ENCODE assay signal across 10 cellular contexts in the genomic region with DNA sequence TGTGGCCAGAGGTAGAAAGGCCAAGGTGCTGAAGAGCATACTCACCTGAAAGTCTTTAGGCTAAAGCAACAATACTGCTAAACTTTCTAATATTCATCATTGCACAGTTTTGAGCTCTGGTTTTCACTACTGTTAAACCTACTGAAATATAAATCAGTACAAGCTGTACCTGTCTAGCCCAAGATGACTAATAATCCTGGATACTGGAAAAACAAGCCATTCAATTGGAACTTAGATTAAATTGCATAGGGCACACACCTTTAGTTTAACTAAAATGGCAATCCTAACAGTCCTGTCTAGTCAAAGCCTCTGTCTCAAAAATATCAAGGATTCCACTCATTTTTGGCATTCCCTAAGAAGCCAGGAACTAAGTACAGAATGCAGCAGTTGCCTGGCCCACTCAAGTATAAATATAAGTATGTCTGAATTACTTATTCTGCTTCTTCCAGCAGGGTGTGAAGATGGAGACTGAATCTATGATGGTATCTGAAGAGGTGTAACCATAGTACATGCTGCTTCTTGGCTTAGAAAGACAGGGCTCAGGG. TPM values are rescaled to one million over a fixed set of nuclear protein-coding genes. Genes with fewer than 3 reads are reported as not detected.
DNase-seq lines count a peak whose midpoint lies in the region; ATAC-seq and TF ChIP-seq lines count a peak whose summit lies in the region.
"Had no signal": no experiment of that assay in that cellular context is flagged by ENCODE, and none has a peak within 500 bp of the region (broad histone marks: within the 10 kb centered on the region; RNA-seq: fewer than 3 reads in every experiment).

No MANE protein-coding gene starts in this region.

- POLR2A ChIA-PET in activated B cell treated with CpG ODN at 0.5 μM for 24 hours (lab: Charles Lee) = interaction anchor here (0.8 to 2.5 kb wide), 2 partner anchors 26 to 85 kb away, joined by 4 to 10 read pairs; no protein-coding TSS in a partner anchor

- no peak overlapping the region for H3K27ac Mint-ChIP-seq in activated naive CD4-positive, alpha-beta T cell treated with anti-CD3 and anti-CD28 coated beads, Interleukin-2, amount 10 ng/mL, durations not matched to agents 7 days and 5 days
- peak overlapping the region; percentile 83 for H3K27ac Mint-ChIP-seq in activated B cell treated with CpG ODN at 0.5 μM for 24 hours
- no peak overlapping the region for H3K27ac Mint-ChIP-seq in glutamatergic neuron (ENCODE audit: unreplicated experiment)
- peak overlapping the region; percentile 73 for H3K27ac Mint-ChIP-seq in stimulated activated naive B cell treated with anti-CD40 and anti-IgM and Interleukin-4, amounts not matched to agents 10 μg/mL and 1 μg/mL and 100 μg/mL, for 72 hours

- intact Hi-C loops in activated B cell treated with CpG ODN at 0.5 μM for 24 hours (cut with micrococcal nuclease) = loop anchor here (5.0 kb wide), 2 partner anchors 35 to 1620 kb away; a partner anchor contains a TSS
- intact Hi-C loops in head of caudate nucleus (cut with DNase I) = no loop called here

- no peaks in the 10 kb centered on the region for H3K27me3 Mint-ChIP-seq in activated naive CD4-positive, alpha-beta T cell treated with anti-CD3 and anti-CD28 coated beads, Interleukin-2, amount 10 ng/mL, durations not matched to agents 7 days and 5 days
- H3K27me3 Mint-ChIP-seq in activated B cell treated with CpG ODN at 0.5 μM for 24 hours (no peaks in the 10 kb centered on the region), glutamatergic neuron (ENCODE audit: unreplicated experiment) (peaks cover 4% of the 10 kb centered on the region)
- no peaks in the 10 kb centered on the region for H3K27me3 Mint-ChIP-seq in stimulated activated naive B cell treated with anti-CD40 and anti-IgM and Interleukin-4, amounts not matched to agents 10 μg/mL and 1 μg/mL and 100 μg/mL, for 72 hours

- TF ChIP-seq CTCF in activated B cell treated with CpG ODN at 0.5 μM for 24 hours (IDR thresholded peaks at IDR 0.05) = no peak
- TF ChIP-seq CTCF in glutamatergic neuron (IDR thresholded peaks at IDR 0.05; ENCODE audit: partially characterized antibody, unreplicated experiment) = no peak
- TF ChIP-seq CTCF in GM10266 (IDR thresholded peaks at IDR 0.05; ENCODE audit: control insufficient read depth, insufficient read depth, low read depth, missing control alignments) = no peak

- peaks cover 42% of the 10 kb centered on the region for H3K4me1 Mint-ChIP-seq in activated naive CD4-positive, alpha-beta T cell treated with anti-CD3 and anti-CD28 coated beads, Interleukin-2, amount 10 ng/mL, durations not matched to agents 7 days and 5 days
- H3K4me1 Mint-ChIP-seq in activated B cell treated with CpG ODN at 0.5 μM for 24 hours (peaks cover 68% of the 10 kb centered on the region), glutamatergic neuron (ENCODE audit: low read depth, unreplicated experiment) (peaks cover 15% of the 10 kb centered on the region)
- H3K4me1 Mint-ChIP-seq in stimulated activated naive B cell treated with anti-CD40 and anti-IgM and Interleukin-4, amounts not matched to agents 10 μg/mL and 1 μg/mL and 100 μg/mL, for 72 hours = peaks cover 29 to 67% of the 10 kb centered on the region in 2 donors

- no peak for ATAC-seq in activated B cell treated with CpG ODN at 0.5 μM for 24 hours (ENCODE audit: low read depth)
- ATAC-seq in stimulated activated naive B cell treated with anti-CD40 and anti-IgM and Interleukin-4, amounts not matched to agents 10 μg/mL and 1 μg/mL and 100 μg/mL, for 72 hours (replicated peaks) = no peak
- ATAC-seq: lower lobe of right lung had no signal

- H3K9me3 Mint-ChIP-seq in activated naive CD4-positive, alpha-beta T cell treated with anti-CD3 and anti-CD28 coated beads, Interleukin-2, amount 10 ng/mL, durations not matched to agents 7 days and 5 days = no peaks in the 10 kb centered on the region
- H3K9me3 Mint-ChIP-seq in activated B cell treated with CpG ODN at 0.5 μM for 24 hours (no peaks in the 10 kb centered on the region), glutamatergic neuron (ENCODE audit: unreplicated experiment) (peaks cover 3% of the 10 kb centered on the region)
- peaks cover 1 to 9% of the 10 kb centered on the region in 2 donors for H3K9me3 Mint-ChIP-seq in stimulated activated naive B cell treated with anti-CD40 and anti-IgM and Interleukin-4, amounts not matched to agents 10 μg/mL and 1 μg/mL and 100 μg/mL, for 72 hours

- no peak for DNase-seq in activated naive CD4-positive, alpha-beta T cell treated with anti-CD3 and anti-CD28 coated beads, Interleukin-2, amount 10 ng/mL, durations not matched to agents 7 days and 5 days
- no peak for DNase-seq in activated naive CD4-positive, alpha-beta T cell treated with Interleukin-2 at 50 U/mL for 16 hours
- no peak for DNase-seq in activated B cell treated with CpG ODN at 0.5 μM for 24 hours
- no peak for DNase-seq in glutamatergic neuron
- no peak for DNase-seq in stimulated activated naive B cell treated with anti-CD40 and anti-IgM and Interleukin-4, amounts not matched to agents 10 μg/mL and 1 μg/mL and 100 μg/mL, for 72 hours
- DNase-seq in GM10266 (ENCODE audit: extremely low spot score) = no peak
- DNase-seq in T-helper 9 cell = no peak
- DNase-seq in head of caudate nucleus = no peak
- DNase-seq: lower lobe of right lung had no signal

- peaks cover 34% of the 10 kb centered on the region for H3K36me3 Mint-ChIP-seq in activated naive CD4-positive, alpha-beta T cell treated with anti-CD3 and anti-CD28 coated beads, Interleukin-2, amount 10 ng/mL, durations not matched to agents 7 days and 5 days
- peaks cover 38% of the 10 kb centered on the region for H3K36me3 Mint-ChIP-seq in activated B cell treated with CpG ODN at 0.5 μM for 24 hours (ENCODE audit: low read depth)
- H3K36me3 Mint-ChIP-seq in glutamatergic neuron (ENCODE audit: unreplicated experiment) = peaks cover 13% of the 10 kb centered on the region
- H3K36me3 Mint-ChIP-seq in stimulated activated naive B cell treated with anti-CD40 and anti-IgM and Interleukin-4, amounts not matched to agents 10 μg/mL and 1 μg/mL and 100 μg/mL, for 72 hours = peaks cover 29 to 44% of the 10 kb centered on the region in 2 donors

- H3K4me3 Mint-ChIP-seq in activated naive CD4-positive, alpha-beta T cell treated with anti-CD3 and anti-CD28 coated beads, Interleukin-2, amount 10 ng/mL, durations not matched to agents 7 days and 5 days = peak overlapping the region; percentile 31
- peak overlapping the region; percentile 93 for H3K4me3 Mint-ChIP-seq in activated B cell treated with CpG ODN at 0.5 μM for 24 hours
- H3K4me3 Mint-ChIP-seq in glutamatergic neuron (ENCODE audit: unreplicated experiment) = peak overlapping the region; percentile 78
- H3K4me3 Mint-ChIP-seq in stimulated activated naive B cell treated with anti-CD40 and anti-IgM and Interleukin-4, amounts not matched to agents 10 μg/mL and 1 μg/mL and 100 μg/mL, for 72 hours = peak overlapping the region; percentile 87 to 99

- CTCF ChIA-PET in activated naive CD4-positive, alpha-beta T cell treated with anti-CD3 and anti-CD28 coated beads, Interleukin-2, amount 10 ng/mL, durations not matched to agents 7 days and 5 days (lab: Charles Lee) = interaction anchor here (0.6 to 1.1 kb wide), 2 partner anchors 9 to 73 kb away, joined by 3 to 5 read pairs; no protein-coding TSS in a partner anchor
- CTCF ChIA-PET in activated B cell treated with CpG ODN at 0.5 μM for 24 hours (lab: Charles Lee) = interaction anchor here (1.3 kb wide), 1 partner anchor 26 kb away, joined by 7 read pairs; no protein-coding TSS in a partner anchor

RNA-seq across cellular contexts. Expression of a gene that starts 3.1 kb away (rescaled TPM):
- total RNA-seq in activated B cell treated with CpG ODN at 0.5 μM for 24 hours = 28.3 and 35.2 TPM in 2 replicates
- 23.3 TPM for total RNA-seq in glutamatergic neuron (ENCODE audit: unreplicated experiment)

RNA-seq across cellular contexts. Expression of a gene that starts 3.1 kb away (rescaled TPM):
- total RNA-seq in activated B cell treated with CpG ODN at 0.5 μM for 24 hours (31.5 and 32.1 TPM in 2 replicates), glutamatergic neuron (ENCODE audit: unreplicated experiment) (12.5 TPM)

RNA-seq across cellular contexts. Expression of a gene that starts 15.0 kb away (rescaled TPM):
- 0.34 and 0.58 TPM in 2 replicates for total RNA-seq in activated B cell treated with CpG ODN at 0.5 μM for 24 hours
- total RNA-seq in glutamatergic neuron (ENCODE audit: unreplicated experiment) = not detected
- total RNA-seq: lower lobe of right lung, subcutaneous adipose tissue had no signal

Comparison
In these comparisons a context has a peak if more than half of its experiments do, and no peak if none do; other contexts are left out.
1. H3K27ac Mint-ChIP-seq: peak in activated B cell treated with CpG ODN at 0.5 μM for 24 hours (single experiment) and stimulated activated naive B cell treated with anti-CD40 and anti-IgM and Interleukin-4, amounts not matched to agents 10 μg/mL and 1 μg/mL and 100 μg/mL, for 72 hours (single experiment); none in activated naive CD4-positive, alpha-beta T cell treated with anti-CD3 and anti-CD28 coated beads, Interleukin-2, amount 10 ng/mL, durations not matched to agents 7 days and 5 days (single experiment) and glutamatergic neuron (single experiment).
2. H3K4me3 Mint-ChIP-seq: peak in every context shown above with its lines; median percentile 93 in activated B cell treated with CpG ODN at 0.5 μM for 24 hours; 93 in stimulated activated naive B cell treated with anti-CD40 and anti-IgM and Interleukin-4, amounts not matched to agents 10 μg/mL and 1 μg/mL and 100 μg/mL, for 72 hours; 78 in glutamatergic neuron; 31 in activated naive CD4-positive, alpha-beta T cell treated with anti-CD3 and anti-CD28 coated beads, Interleukin-2, amount 10 ng/mL, durations not matched to agents 7 days and 5 days.